In genomic region chr1:113444857-113445256, GRCh38 we compare ENCODE assay signal across 29 cellular contexts.
"Had no signal": no experiment of that assay in that cellular context is flagged by ENCODE, and none has a peak within 500 bp of the region (broad histone marks: within the 10 kb centered on the region; RNA-seq: fewer than 3 reads in every experiment).

No MANE protein-coding gene starts in this region.

- H3K4me1 ChIP-seq: parathyroid adenoma, psoas muscle, spleen, thyroid gland, tibial nerve, upper lobe of left lung, vagina had no signal

- H3K36me3 Mint-ChIP-seq: stimulated activated effector memory CD8-positive, alpha-beta T cell treated with anti-CD3 and anti-CD28 coated beads, Interleukin-12 subunit alpha, Interleukin-12 subunit beta, amount 100 ng/mL, for 72 hours had no signal

- H3K27ac ChIP-seq: neural progenitor cell, ovary, parathyroid adenoma, psoas muscle, skin epidermis, spleen, stomach, thoracic aorta, thyroid gland, tibial nerve, upper lobe of left lung, vagina had no signal

- H3K79me2 ChIP-seq: parathyroid adenoma had no signal

- H3K4me1 Mint-ChIP-seq: natural killer cell; stimulated activated effector memory CD8-positive, alpha-beta T cell treated with anti-CD3 and anti-CD28 coated beads, Interleukin-12 subunit alpha, Interleukin-12 subunit beta, amount 100 ng/mL, for 72 hours; stimulated activated naive B cell treated with anti-CD40 and anti-IgM and Interleukin-4, amounts not matched to agents 10 μg/mL and 1 μg/mL and 100 μg/mL, for 72 hours had no signal

- H3K4me3 ChIP-seq: neural progenitor cell, ovary, psoas muscle, skin epidermis, smooth muscle cell, spleen, stomach, thoracic aorta, thyroid gland, tibial nerve, upper lobe of left lung, vagina had no signal

- H3K27me3 ChIP-seq: neural progenitor cell, ovary, spleen, stomach, thyroid gland, tibial nerve, upper lobe of left lung, vagina had no signal

- H3K36me3 ChIP-seq: neural progenitor cell, ovary, spleen, stomach, thoracic aorta, thyroid gland, tibial nerve, upper lobe of left lung, vagina had no signal

- H2AFZ ChIP-seq: neural progenitor cell, parathyroid adenoma had no signal

- H3K4me2 ChIP-seq: neural progenitor cell, smooth muscle cell had no signal

- H3K4me3 Mint-ChIP-seq: natural killer cell; nephron; neural progenitor cell; stimulated activated effector memory CD8-positive, alpha-beta T cell treated with anti-CD3 and anti-CD28 coated beads, Interleukin-12 subunit alpha, Interleukin-12 subunit beta, amount 100 ng/mL, for 72 hours; stimulated activated naive B cell treated with anti-CD40 and anti-IgM and Interleukin-4, amounts not matched to agents 10 μg/mL and 1 μg/mL and 100 μg/mL, for 72 hours; stimulated activated naive CD8-positive, alpha-beta T cell treated with anti-CD3 and anti-CD28 coated beads, Interleukin-15, Interleukin-2, amounts not matched to agents 100 ng/mL and 50 ng/mL, for 24 hours had no signal

- H3K9ac ChIP-seq: neural progenitor cell, parathyroid adenoma had no signal

- H3K9me3 ChIP-seq: thyroid gland, vagina had no signal

- H3K27me3 Mint-ChIP-seq: progenitor cell of endocrine pancreas had no signal

- H3K27ac Mint-ChIP-seq: natural killer cell; nephron; neural progenitor cell; progenitor cell of endocrine pancreas; stimulated activated effector memory CD8-positive, alpha-beta T cell treated with anti-CD3 and anti-CD28 coated beads, Interleukin-12 subunit alpha, Interleukin-12 subunit beta, amount 100 ng/mL, for 72 hours; stimulated activated naive B cell treated with anti-CD40 and anti-IgM and Interleukin-4, amounts not matched to agents 10 μg/mL and 1 μg/mL and 100 μg/mL, for 72 hours; stimulated activated naive CD8-positive, alpha-beta T cell treated with anti-CD3 and anti-CD28 coated beads, Interleukin-15, Interleukin-2, amounts not matched to agents 100 ng/mL and 50 ng/mL, for 24 hours had no signal

- DNase-seq: natural killer cell; occipital lobe; ovary; posterior cingulate gyrus; psoas muscle; right cardiac atrium; spleen; stimulated activated CD4-positive, alpha-beta T cell treated with anti-CD3 and anti-CD28 coated beads, Interleukin-12 subunit alpha, Interleukin-12 subunit beta, amount 100 ng/mL, for 4 hours; stimulated activated CD4-positive, alpha-beta T cell treated with anti-CD3 and anti-CD28 coated beads, Interleukin-1b, Interleukin-23, amount 100 ng/mL, for 48 hours; stimulated activated CD4-positive, alpha-beta T cell treated with anti-CD3 and anti-CD28 coated beads, Interleukin-4, amount 100 ng/mL, for 1 hour; stimulated activated CD4-positive, alpha-beta T cell treated with anti-CD3 and anti-CD28 coated beads, Interleukin-4, amount 100 ng/mL, for 4 hours; stimulated activated naive B cell treated with anti-CD40 and anti-IgM and Interleukin-4, amounts not matched to agents 10 μg/mL and 1 μg/mL and 100 μg/mL, for 72 hours; stimulated activated naive CD4-positive, alpha-beta T cell treated with Interleukin-2 at 50 U/mL for 16 hours; stomach; thyroid gland; trophoblast cell; upper lobe of left lung had no signal

- ATAC-seq: natural killer cell; psoas muscle; right cardiac atrium; sciatic nerve; stimulated activated effector memory CD8-positive, alpha-beta T cell treated with anti-CD3 and anti-CD28 coated beads, Interleukin-12 subunit alpha, Interleukin-12 subunit beta, amount 100 ng/mL, for 72 hours; stimulated activated naive B cell treated with anti-CD40 and anti-IgM and Interleukin-4, amounts not matched to agents 10 μg/mL and 1 μg/mL and 100 μg/mL, for 72 hours had no signal
